8 cellular contexts compared by ENCODE assay signal in the genomic region with DNA sequence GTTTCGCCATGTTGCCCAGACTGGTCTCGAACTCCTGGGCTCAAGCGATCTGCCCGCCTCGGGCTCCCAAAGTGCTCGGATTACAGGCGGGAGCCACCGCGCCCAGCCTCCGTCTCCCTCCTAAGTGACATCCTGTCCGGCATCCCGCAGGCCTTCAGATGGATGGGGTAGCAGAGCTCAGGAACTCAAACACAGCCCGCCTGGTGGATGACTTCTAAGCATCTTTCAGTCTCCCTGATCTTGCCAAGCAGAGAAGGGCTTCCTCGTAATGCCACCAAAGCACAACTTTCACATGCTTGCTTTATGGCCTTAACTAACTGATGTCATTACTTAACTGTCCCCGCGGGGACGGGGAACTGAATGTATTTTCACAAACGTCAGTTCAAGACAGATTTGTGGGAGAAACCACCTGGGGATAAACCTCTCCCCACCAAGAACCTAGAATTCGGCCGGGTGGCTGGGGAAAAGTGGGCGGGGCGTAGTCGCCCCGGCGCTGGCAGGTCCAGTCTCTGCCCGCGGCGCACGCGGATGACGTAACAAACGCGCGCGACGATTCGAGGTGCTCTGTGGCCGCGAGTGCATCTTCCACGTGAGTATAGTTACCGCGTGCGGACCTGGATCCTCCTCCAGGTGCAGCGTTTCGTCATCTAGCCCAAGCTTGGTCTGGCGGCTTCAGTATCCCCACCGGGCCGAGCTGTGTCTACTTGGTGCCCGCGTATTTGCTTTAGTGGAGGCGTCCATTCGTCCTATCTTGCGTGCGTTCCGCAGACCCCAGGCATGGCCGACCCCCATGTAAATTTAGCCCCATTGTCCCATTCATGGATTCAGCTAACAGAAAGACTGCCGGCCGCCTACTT. TPM values are rescaled to one million over a fixed set of nuclear protein-coding genes. Genes with fewer than 3 reads are reported as not detected.
DNase-seq lines count a peak whose midpoint lies in the region; ATAC-seq lines count a peak whose summit lies in the region.

A gene with protein sequence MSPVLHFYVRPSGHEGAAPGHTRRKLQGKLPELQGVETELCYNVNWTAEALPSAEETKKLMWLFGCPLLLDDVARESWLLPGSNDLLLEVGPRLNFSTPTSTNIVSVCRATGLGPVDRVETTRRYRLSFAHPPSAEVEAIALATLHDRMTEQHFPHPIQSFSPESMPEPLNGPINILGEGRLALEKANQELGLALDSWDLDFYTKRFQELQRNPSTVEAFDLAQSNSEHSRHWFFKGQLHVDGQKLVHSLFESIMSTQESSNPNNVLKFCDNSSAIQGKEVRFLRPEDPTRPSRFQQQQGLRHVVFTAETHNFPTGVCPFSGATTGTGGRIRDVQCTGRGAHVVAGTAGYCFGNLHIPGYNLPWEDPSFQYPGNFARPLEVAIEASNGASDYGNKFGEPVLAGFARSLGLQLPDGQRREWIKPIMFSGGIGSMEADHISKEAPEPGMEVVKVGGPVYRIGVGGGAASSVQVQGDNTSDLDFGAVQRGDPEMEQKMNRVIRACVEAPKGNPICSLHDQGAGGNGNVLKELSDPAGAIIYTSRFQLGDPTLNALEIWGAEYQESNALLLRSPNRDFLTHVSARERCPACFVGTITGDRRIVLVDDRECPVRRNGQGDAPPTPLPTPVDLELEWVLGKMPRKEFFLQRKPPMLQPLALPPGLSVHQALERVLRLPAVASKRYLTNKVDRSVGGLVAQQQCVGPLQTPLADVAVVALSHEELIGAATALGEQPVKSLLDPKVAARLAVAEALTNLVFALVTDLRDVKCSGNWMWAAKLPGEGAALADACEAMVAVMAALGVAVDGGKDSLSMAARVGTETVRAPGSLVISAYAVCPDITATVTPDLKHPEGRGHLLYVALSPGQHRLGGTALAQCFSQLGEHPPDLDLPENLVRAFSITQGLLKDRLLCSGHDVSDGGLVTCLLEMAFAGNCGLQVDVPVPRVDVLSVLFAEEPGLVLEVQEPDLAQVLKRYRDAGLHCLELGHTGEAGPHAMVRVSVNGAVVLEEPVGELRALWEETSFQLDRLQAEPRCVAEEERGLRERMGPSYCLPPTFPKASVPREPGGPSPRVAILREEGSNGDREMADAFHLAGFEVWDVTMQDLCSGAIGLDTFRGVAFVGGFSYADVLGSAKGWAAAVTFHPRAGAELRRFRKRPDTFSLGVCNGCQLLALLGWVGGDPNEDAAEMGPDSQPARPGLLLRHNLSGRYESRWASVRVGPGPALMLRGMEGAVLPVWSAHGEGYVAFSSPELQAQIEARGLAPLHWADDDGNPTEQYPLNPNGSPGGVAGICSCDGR (N-terminal part only) (plus strand): TSS at position 539 of the 857 bp plus-strand sequence. CDS start 4,649 bp downstream, outside the sequence.

- H3K4me2 ChIP-seq in Karpas-422 (ENCODE audit: low read depth, low read length, poor library complexity, severe bottlenecking) = peak within 1 kb of the TSS; percentile 75

- peaks cover 29% of the 10 kb centered on the region for H3K36me3 Mint-ChIP-seq in activated T-helper 1 cell treated with anti-CD3 and anti-CD28 coated beads, Interleukin-12 subunit alpha, Interleukin-12 subunit beta, Interleukin-2, Interleukin-4 antibody, amounts not matched to agents 30 ng/mL and 10 ng/mL and 1 ng/mL, durations not matched to agents 14 hours and 24 hours and 36 hours (ENCODE audit: low read depth)
- peaks cover 8 to 9% of the 10 kb centered on the region in 2 donors for H3K36me3 Mint-ChIP-seq in naive B cell

- peak within 1 kb of the TSS; percentile 94 for H3K27ac ChIP-seq in Karpas-422 (ENCODE audit: low read length)

- no peaks in the 10 kb centered on the region for H3K9me2 ChIP-seq in Karpas-422 (replicated peaks; ENCODE audit: insufficient read depth, low read length)

- H3K4me3 ChIP-seq in Karpas-422 (ENCODE audit: low read length) = peak within 1 kb of the TSS; percentile 73

- no peaks in the 10 kb centered on the region for H4K20me1 ChIP-seq in Karpas-422 (ENCODE audit: insufficient read depth, low read depth, low read length)

- H3K27me3 ChIP-seq in Karpas-422 (ENCODE audit: low read length) = no peaks in the 10 kb centered on the region

- peak within 1 kb of the TSS; percentile 98 for H3K4me3 Mint-ChIP-seq in activated T-helper 1 cell treated with anti-CD3 and anti-CD28 coated beads, Interleukin-12 subunit alpha, Interleukin-12 subunit beta, Interleukin-2, Interleukin-4 antibody, amounts not matched to agents 30 ng/mL and 10 ng/mL and 1 ng/mL, durations not matched to agents 14 hours and 24 hours and 36 hours
- peak within 1 kb of the TSS; percentile 98 to 100 (median 100) for H3K4me3 Mint-ChIP-seq in naive B cell

- peaks cover 20% of the 10 kb centered on the region for H3K4me1 ChIP-seq in Karpas-422 (ENCODE audit: low read length)

- intact Hi-C loops in activated T-helper 1 cell treated with anti-CD3 and anti-CD28 coated beads, Interleukin-12 subunit alpha, Interleukin-12 subunit beta, Interleukin-2, Interleukin-4 antibody, amounts not matched to agents 30 ng/mL and 10 ng/mL and 1 ng/mL, durations not matched to agents 14 hours and 24 hours and 36 hours (cut with micrococcal nuclease) = loop anchor here (1.0 to 5.0 kb wide), 7 partner anchors 37 to 677 kb away; a partner anchor contains a TSS

- H3K36me3 ChIP-seq in Karpas-422 (ENCODE audit: insufficient read depth, low read length) = peaks cover 17% of the 10 kb centered on the region

- H3K9me3 Mint-ChIP-seq in activated T-helper 1 cell treated with anti-CD3 and anti-CD28 coated beads, Interleukin-12 subunit alpha, Interleukin-12 subunit beta, Interleukin-2, Interleukin-4 antibody, amounts not matched to agents 30 ng/mL and 10 ng/mL and 1 ng/mL, durations not matched to agents 14 hours and 24 hours and 36 hours = peaks cover 3% of the 10 kb centered on the region
- peaks cover 0 to 1% (median 0%) of the 10 kb centered on the region in 7 donors for H3K9me3 Mint-ChIP-seq in naive B cell

- H3K4me1 Mint-ChIP-seq in activated T-helper 1 cell treated with anti-CD3 and anti-CD28 coated beads, Interleukin-12 subunit alpha, Interleukin-12 subunit beta, Interleukin-2, Interleukin-4 antibody, amounts not matched to agents 30 ng/mL and 10 ng/mL and 1 ng/mL, durations not matched to agents 14 hours and 24 hours and 36 hours (ENCODE audit: low read depth) = peaks cover 40% of the 10 kb centered on the region
- peaks cover 46 to 60% (median 54%) of the 10 kb centered on the region in 3 donors for H3K4me1 Mint-ChIP-seq in naive B cell

- H3K79me2 ChIP-seq in Karpas-422 (ENCODE audit: low read length) = peaks cover 62% of the 10 kb centered on the region

- DNase-seq in DMS 273 treated with DMSO at 0.1 percent for 48 hours (lab: John Stamatoyannopoulos, UW) (peak; percentile 64), Karpas-422 (peak; percentile 99), RKO (ENCODE audit: low spot score) (peak; percentile 93), fibroblast of gingiva (ENCODE audit: low read depth) (peak; percentile 88), naive B cell (peak; percentile 98)
- peak; percentile 95 for DNase-seq in activated T-helper 1 cell treated with anti-CD3 and anti-CD28 coated beads, Interleukin-12 subunit alpha, Interleukin-12 subunit beta, Interleukin-2, Interleukin-4 antibody, amounts not matched to agents 30 ng/mL and 10 ng/mL and 1 ng/mL, durations not matched to agents 14 hours and 24 hours and 36 hours (ENCODE audit: low spot score)
- peak; percentile 95 to 96 for DNase-seq in stimulated activated CD8-positive, alpha-beta memory T cell treated with anti-CD3 and anti-CD28 coated beads, Interleukin-7, amount 100 ng/mL, for 48 hours (ENCODE audit: extremely low read depth in 1 of 2, low read depth in 1 of 2)

- no peaks in the 10 kb centered on the region for H3K9me3 ChIP-seq in Karpas-422 (ENCODE audit: low read length)

- ATAC-seq in GM21576 (IDR thresholded peaks at IDR 0.05; ENCODE audit: unreplicated experiment) (peak; percentile 45), naive B cell (ENCODE audit: low read depth in 2 of 2) (peak; percentile 40 to 56)

- peak within 1 kb of the TSS; percentile 100 for H3K27ac Mint-ChIP-seq in activated T-helper 1 cell treated with anti-CD3 and anti-CD28 coated beads, Interleukin-12 subunit alpha, Interleukin-12 subunit beta, Interleukin-2, Interleukin-4 antibody, amounts not matched to agents 30 ng/mL and 10 ng/mL and 1 ng/mL, durations not matched to agents 14 hours and 24 hours and 36 hours
- H3K27ac Mint-ChIP-seq in naive B cell = peak within 1 kb of the TSS; percentile 99 to 100 (median 100)

- no peak within 1 kb of the TSS for H2AFZ ChIP-seq in Karpas-422 (ENCODE audit: low read length)

- H3K27me3 Mint-ChIP-seq in activated T-helper 1 cell treated with anti-CD3 and anti-CD28 coated beads, Interleukin-12 subunit alpha, Interleukin-12 subunit beta, Interleukin-2, Interleukin-4 antibody, amounts not matched to agents 30 ng/mL and 10 ng/mL and 1 ng/mL, durations not matched to agents 14 hours and 24 hours and 36 hours (ENCODE audit: insufficient read depth) = peaks cover 1% of the 10 kb centered on the region
- H3K27me3 Mint-ChIP-seq in naive B cell = no peaks in the 10 kb centered on the region

- peak within 1 kb of the TSS; percentile 77 for H3K9ac ChIP-seq in Karpas-422 (ENCODE audit: low read length)

RNA-seq across cellular contexts. Expression of the gene that starts here (rescaled TPM):
- total RNA-seq in Karpas-422 (2014; rRNA removed; shearing (Covaris generic); ENCODE audit: low replicate concordance) = 39.9 and 129 TPM in 2 replicates
- total RNA-seq in activated T-helper 1 cell treated with anti-CD3 and anti-CD28 coated beads, Interleukin-12 subunit alpha, Interleukin-12 subunit beta, Interleukin-2, Interleukin-4 antibody, amounts not matched to agents 30 ng/mL and 10 ng/mL and 1 ng/mL, durations not matched to agents 14 hours and 24 hours and 36 hours = 189 and 204 TPM in 2 replicates
- polyA plus RNA-seq in naive B cell (ENCODE audit: low read depth in 6 of 6) = 10 to 100 TPM; 11.6 to 29.8 (median 17.9) TPM

Comparison
In these comparisons a context has a peak if more than half of its experiments do, and no peak if none do; other contexts are left out.
1. Peak in every context shown above with its lines: DNase-seq, ATAC-seq, H3K4me3 ChIP-seq and H3K27ac ChIP-seq.